In the genomic region with DNA sequence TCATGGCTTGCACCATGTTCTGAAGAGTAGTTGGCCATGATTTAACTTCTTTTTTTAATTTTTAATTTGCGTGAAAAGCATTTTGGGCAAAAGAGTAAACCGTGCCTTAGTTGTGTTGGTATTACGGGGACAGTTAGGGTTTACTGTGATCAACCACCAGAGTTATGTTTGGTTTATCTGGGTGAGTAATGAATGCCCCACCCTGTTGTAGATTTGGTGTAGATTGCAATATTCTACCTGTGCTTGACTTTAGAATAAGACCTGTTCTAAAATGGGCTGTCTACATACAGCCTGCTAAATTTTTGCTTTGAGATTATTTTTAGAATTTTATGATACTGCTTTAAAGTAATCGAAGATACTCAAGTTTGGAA, we compare ENCODE assay signal across 1 cellular context.
TF ChIP-seq lines count a peak whose summit lies in the region.

No MANE protein-coding gene starts in this region.

TF ChIP-seq in K562, 482 proteins besides CTCF, POLR2A, EP300 and RAD21 (continued from another document and continues in another):
- TF ChIP-seq, protein P1, sequence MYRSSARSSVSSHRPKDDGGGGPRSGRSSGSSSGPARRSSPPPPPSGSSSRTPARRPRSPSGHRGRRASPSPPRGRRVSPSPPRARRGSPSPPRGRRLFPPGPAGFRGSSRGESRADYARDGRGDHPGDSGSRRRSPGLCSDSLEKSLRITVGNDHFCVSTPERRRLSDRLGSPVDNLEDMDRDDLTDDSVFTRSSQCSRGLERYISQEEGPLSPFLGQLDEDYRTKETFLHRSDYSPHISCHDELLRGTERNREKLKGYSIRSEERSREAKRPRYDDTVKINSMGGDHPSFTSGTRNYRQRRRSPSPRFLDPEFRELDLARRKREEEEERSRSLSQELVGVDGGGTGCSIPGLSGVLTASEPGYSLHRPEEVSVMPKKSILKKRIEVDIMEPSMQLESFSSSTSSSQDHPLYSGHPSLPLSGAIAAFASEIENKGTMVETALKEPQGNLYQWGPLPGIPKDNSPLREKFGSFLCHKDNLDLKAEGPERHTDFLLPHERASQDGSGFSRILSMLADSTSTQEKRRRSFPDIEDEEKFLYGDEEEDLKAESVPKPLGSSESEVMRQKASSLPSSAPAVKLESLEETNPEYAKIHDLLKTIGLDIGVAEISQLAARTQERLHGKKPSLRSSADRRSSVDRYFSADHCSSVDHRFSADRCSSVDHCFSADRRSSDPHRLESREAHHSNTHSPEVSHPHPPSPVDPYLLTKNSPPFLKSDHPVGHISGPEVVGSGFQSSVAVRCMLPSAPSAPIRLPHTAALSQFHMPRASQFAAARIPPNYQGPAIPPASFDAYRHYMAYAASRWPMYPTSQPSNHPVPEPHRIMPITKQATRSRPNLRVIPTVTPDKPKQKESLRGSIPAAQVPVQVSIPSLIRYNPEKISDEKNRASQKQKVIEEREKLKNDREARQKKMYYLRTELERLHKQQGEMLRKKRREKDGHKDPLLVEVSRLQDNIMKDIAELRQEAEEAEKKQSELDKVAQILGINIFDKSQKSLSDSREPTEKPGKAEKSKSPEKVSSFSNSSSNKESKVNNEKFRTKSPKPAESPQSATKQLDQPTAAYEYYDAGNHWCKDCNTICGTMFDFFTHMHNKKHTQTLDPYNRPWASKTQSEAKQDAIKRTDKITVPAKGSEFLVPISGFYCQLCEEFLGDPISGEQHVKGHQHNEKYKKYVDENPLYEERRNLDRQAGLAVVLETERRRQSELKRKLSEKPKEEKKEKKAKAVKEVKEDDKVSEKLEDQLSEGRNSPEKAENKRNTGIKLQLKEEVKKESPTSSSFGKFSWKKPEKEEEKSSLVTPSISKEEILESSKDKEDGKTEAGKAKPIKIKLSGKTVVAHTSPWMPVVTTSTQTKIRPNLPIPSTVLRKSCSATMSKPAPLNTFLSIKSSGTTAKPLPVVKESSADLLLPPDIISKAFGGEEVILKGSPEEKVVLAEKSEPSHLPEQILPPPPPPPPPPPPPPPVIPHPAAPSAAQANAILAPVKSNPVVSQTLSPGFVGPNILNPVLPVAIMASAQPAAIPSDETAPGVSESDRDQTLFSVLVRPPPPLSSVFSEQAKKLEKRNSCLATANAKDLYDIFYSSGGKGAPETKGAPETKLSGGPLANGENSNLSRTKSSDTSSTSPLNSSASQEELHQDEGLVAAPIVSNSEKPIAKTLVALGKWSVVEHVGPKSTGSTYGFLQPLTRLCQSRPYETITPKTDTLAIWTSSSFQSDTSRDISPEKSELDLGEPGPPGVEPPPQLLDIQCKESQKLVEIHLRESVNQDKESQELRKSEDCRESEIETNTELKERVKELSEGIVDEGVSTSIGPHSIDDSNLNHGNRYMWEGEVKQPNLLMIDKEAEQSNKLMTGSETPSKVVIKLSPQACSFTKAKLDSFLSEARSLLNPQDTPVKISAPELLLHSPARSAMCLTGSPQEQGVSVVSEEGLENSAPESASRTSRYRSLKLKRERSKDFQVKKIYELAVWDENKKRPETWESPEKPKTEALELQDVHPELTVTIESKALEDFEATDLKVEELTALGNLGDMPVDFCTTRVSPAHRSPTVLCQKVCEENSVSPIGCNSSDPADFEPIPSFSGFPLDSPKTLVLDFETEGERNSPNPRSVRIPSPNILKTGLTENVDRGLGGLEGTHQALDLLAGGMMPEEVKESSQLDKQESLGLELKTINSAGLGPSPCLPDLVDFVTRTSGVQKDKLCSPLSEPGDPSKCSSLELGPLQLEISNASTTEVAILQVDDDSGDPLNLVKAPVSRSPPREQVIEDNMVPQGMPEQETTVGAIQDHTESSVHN (IDR thresholded peaks at IDR 0.05; ENCODE audit: borderline replicate concordance in 1 of 2, low read depth in 1 of 2), result 0 out of 4 replicates have a peak, but pooled peaks of 1 of the 2 experiments have one; percentile 2
- TF ChIP-seq SAP30 (IDR thresholded peaks at IDR 0.05; ENCODE audit: borderline replicate concordance, insufficient read depth, low read depth, low read length, poor library complexity, severe bottlenecking), result peak; percentile 28
- TF ChIP-seq FOSL1 (tag; conservative IDR thresholded peaks at IDR 0.05), result peak; percentile 28; the same call in 1 of the 2 replicates
- TF ChIP-seq, protein P2, sequence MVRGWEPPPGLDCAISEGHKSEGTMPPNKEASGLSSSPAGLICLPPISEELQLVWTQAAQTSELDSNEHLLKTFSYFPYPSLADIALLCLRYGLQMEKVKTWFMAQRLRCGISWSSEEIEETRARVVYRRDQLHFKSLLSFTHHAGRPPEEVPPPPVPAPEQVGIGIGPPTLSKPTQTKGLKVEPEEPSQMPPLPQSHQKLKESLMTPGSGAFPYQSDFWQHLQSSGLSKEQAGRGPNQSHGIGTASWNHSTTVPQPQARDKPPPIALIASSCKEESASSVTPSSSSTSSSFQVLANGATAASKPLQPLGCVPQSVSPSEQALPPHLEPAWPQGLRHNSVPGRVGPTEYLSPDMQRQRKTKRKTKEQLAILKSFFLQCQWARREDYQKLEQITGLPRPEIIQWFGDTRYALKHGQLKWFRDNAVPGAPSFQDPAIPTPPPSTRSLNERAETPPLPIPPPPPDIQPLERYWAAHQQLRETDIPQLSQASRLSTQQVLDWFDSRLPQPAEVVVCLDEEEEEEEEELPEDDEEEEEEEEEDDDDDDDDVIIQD (CRISPR knock-in tag; IDR thresholded peaks at IDR 0.05), result no peak
- no peak for TF ChIP-seq MYC (IDR thresholded peaks at IDR 0.05; ENCODE audit: low read depth, low read length)
- TF ChIP-seq MYC (CRISPR knock-in tag; IDR thresholded peaks at IDR 0.05; ENCODE audit: borderline replicate concordance, low read depth), result no peak
- TF ChIP-seq STAT5A (IDR thresholded peaks at IDR 0.05; ENCODE audit: borderline replicate concordance, low read length), result no peak
- no peak for TF ChIP-seq EWSR1 (IDR thresholded peaks at IDR 0.05; ENCODE audit: borderline replicate concordance, low read depth, partially characterized antibody)
- peak; percentile 68 for TF ChIP-seq JUND (IDR thresholded peaks at IDR 0.05; ENCODE audit: borderline replicate concordance, low read depth, low read length)
- no peak; the same call in 2 of the 3 replicates for TF ChIP-seq JUND (tag; IDR thresholded peaks at IDR 0.05; ENCODE audit: borderline replicate concordance, low read depth, low read length)
- no peak for TF ChIP-seq RUNX1 (IDR thresholded peaks at IDR 0.05; ENCODE audit: low read depth)
- no peak for TF ChIP-seq ZNF780A (CRISPR knock-in tag; IDR thresholded peaks at IDR 0.05)
- no peak for TF ChIP-seq HDAC8 (tag; IDR thresholded peaks at IDR 0.05)
- 0 out of 2 replicates have a peak, but pooled peaks have one; percentile 22 for TF ChIP-seq SMARCC2 (IDR thresholded peaks at IDR 0.05; ENCODE audit: low read depth)
- TF ChIP-seq PHB (CRISPR knock-in tag; IDR thresholded peaks at IDR 0.05), result no peak
- TF ChIP-seq ZNF140 (CRISPR knock-in tag; IDR thresholded peaks at IDR 0.05), result no peak
- no peak for TF ChIP-seq ELF2 (CRISPR knock-in tag; IDR thresholded peaks at IDR 0.05)
- TF ChIP-seq NCOA4 (IDR thresholded peaks at IDR 0.05; ENCODE audit: partially characterized antibody), result no peak
- peak; percentile 61; the same call in 1 of the 2 replicates for TF ChIP-seq SMARCA4 (IDR thresholded peaks at IDR 0.05)
- TF ChIP-seq, protein P3, sequence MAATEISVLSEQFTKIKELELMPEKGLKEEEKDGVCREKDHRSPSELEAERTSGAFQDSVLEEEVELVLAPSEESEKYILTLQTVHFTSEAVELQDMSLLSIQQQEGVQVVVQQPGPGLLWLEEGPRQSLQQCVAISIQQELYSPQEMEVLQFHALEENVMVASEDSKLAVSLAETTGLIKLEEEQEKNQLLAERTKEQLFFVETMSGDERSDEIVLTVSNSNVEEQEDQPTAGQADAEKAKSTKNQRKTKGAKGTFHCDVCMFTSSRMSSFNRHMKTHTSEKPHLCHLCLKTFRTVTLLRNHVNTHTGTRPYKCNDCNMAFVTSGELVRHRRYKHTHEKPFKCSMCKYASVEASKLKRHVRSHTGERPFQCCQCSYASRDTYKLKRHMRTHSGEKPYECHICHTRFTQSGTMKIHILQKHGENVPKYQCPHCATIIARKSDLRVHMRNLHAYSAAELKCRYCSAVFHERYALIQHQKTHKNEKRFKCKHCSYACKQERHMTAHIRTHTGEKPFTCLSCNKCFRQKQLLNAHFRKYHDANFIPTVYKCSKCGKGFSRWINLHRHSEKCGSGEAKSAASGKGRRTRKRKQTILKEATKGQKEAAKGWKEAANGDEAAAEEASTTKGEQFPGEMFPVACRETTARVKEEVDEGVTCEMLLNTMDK (IDR thresholded peaks at IDR 0.05; ENCODE audit: borderline replicate concordance, insufficient read depth, low read depth, low read length, poor library complexity, severe bottlenecking), result no peak
- TF ChIP-seq CBX1 (IDR thresholded peaks at IDR 0.05; ENCODE audit: low read depth), result no peak
- TF ChIP-seq EP400 (IDR thresholded peaks at IDR 0.05), result peak; percentile 33; the same call in 1 of the 2 replicates
- no peak for TF ChIP-seq EZH2 (IDR thresholded peaks at IDR 0.05; ENCODE audit: borderline replicate concordance, low read depth, low read length)
- TF ChIP-seq, protein P4, sequence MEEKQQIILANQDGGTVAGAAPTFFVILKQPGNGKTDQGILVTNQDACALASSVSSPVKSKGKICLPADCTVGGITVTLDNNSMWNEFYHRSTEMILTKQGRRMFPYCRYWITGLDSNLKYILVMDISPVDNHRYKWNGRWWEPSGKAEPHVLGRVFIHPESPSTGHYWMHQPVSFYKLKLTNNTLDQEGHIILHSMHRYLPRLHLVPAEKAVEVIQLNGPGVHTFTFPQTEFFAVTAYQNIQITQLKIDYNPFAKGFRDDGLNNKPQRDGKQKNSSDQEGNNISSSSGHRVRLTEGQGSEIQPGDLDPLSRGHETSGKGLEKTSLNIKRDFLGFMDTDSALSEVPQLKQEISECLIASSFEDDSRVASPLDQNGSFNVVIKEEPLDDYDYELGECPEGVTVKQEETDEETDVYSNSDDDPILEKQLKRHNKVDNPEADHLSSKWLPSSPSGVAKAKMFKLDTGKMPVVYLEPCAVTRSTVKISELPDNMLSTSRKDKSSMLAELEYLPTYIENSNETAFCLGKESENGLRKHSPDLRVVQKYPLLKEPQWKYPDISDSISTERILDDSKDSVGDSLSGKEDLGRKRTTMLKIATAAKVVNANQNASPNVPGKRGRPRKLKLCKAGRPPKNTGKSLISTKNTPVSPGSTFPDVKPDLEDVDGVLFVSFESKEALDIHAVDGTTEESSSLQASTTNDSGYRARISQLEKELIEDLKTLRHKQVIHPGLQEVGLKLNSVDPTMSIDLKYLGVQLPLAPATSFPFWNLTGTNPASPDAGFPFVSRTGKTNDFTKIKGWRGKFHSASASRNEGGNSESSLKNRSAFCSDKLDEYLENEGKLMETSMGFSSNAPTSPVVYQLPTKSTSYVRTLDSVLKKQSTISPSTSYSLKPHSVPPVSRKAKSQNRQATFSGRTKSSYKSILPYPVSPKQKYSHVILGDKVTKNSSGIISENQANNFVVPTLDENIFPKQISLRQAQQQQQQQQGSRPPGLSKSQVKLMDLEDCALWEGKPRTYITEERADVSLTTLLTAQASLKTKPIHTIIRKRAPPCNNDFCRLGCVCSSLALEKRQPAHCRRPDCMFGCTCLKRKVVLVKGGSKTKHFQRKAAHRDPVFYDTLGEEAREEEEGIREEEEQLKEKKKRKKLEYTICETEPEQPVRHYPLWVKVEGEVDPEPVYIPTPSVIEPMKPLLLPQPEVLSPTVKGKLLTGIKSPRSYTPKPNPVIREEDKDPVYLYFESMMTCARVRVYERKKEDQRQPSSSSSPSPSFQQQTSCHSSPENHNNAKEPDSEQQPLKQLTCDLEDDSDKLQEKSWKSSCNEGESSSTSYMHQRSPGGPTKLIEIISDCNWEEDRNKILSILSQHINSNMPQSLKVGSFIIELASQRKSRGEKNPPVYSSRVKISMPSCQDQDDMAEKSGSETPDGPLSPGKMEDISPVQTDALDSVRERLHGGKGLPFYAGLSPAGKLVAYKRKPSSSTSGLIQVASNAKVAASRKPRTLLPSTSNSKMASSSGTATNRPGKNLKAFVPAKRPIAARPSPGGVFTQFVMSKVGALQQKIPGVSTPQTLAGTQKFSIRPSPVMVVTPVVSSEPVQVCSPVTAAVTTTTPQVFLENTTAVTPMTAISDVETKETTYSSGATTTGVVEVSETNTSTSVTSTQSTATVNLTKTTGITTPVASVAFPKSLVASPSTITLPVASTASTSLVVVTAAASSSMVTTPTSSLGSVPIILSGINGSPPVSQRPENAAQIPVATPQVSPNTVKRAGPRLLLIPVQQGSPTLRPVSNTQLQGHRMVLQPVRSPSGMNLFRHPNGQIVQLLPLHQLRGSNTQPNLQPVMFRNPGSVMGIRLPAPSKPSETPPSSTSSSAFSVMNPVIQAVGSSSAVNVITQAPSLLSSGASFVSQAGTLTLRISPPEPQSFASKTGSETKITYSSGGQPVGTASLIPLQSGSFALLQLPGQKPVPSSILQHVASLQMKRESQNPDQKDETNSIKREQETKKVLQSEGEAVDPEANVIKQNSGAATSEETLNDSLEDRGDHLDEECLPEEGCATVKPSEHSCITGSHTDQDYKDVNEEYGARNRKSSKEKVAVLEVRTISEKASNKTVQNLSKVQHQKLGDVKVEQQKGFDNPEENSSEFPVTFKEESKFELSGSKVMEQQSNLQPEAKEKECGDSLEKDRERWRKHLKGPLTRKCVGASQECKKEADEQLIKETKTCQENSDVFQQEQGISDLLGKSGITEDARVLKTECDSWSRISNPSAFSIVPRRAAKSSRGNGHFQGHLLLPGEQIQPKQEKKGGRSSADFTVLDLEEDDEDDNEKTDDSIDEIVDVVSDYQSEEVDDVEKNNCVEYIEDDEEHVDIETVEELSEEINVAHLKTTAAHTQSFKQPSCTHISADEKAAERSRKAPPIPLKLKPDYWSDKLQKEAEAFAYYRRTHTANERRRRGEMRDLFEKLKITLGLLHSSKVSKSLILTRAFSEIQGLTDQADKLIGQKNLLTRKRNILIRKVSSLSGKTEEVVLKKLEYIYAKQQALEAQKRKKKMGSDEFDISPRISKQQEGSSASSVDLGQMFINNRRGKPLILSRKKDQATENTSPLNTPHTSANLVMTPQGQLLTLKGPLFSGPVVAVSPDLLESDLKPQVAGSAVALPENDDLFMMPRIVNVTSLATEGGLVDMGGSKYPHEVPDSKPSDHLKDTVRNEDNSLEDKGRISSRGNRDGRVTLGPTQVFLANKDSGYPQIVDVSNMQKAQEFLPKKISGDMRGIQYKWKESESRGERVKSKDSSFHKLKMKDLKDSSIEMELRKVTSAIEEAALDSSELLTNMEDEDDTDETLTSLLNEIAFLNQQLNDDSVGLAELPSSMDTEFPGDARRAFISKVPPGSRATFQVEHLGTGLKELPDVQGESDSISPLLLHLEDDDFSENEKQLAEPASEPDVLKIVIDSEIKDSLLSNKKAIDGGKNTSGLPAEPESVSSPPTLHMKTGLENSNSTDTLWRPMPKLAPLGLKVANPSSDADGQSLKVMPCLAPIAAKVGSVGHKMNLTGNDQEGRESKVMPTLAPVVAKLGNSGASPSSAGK (IDR thresholded peaks at IDR 0.05), result no peak
- no peak for TF ChIP-seq STAG1 (CRISPR knock-in tag; IDR thresholded peaks at IDR 0.05; ENCODE audit: borderline replicate concordance)
- no peak for TF ChIP-seq GABPA (tag; conservative IDR thresholded peaks at IDR 0.05; ENCODE audit: low read depth)
- TF ChIP-seq KDM1A (IDR thresholded peaks at IDR 0.05), result peak in 1 of 2 experiments; percentile 9; a peak in 1 of 4 replicates
- TF ChIP-seq C11orf30 (IDR thresholded peaks at IDR 0.05; ENCODE audit: low read depth), result no peak
- TF ChIP-seq JUN (IDR thresholded peaks at IDR 0.05; ENCODE audit: borderline replicate concordance, low read depth, low read length), result 0 out of 2 replicates have a peak, but pooled peaks have one; percentile 28
- no peak for TF ChIP-seq JUN (CRISPR knock-in tag; IDR thresholded peaks at IDR 0.05; ENCODE audit: borderline replicate concordance)
- no peak for TF ChIP-seq CHCHD3 (CRISPR knock-in tag; IDR thresholded peaks at IDR 0.05)
